ENCODE assay signal across 8 cellular contexts in genomic region chr6:107668826-107669474, GRCh38.
A peak's percentile ranks its signal among the peaks of the same experiment; 100 is the strongest.
DNase-seq lines count a peak whose midpoint lies in the region; ATAC-seq, FAIRE-seq and TF ChIP-seq lines count a peak whose summit lies in the region.

No MANE protein-coding gene starts in this region.

- no peaks in the 10 kb centered on the region for H4K20me1 ChIP-seq in Karpas-422 (ENCODE audit: insufficient read depth, low read depth, low read length)

- H3K4me2 ChIP-seq in Karpas-422 (ENCODE audit: low read depth, low read length, poor library complexity, severe bottlenecking): no peak overlapping the region

- no peaks in the 10 kb centered on the region for H3K36me3 ChIP-seq in Karpas-422 (ENCODE audit: insufficient read depth, low read length)
- H3K36me3 ChIP-seq in A673 (ENCODE audit: insufficient read depth, low read length, poor library complexity, severe bottlenecking): no peaks in the 10 kb centered on the region

- H3K27ac ChIP-seq in Karpas-422 (ENCODE audit: low read length): no peak overlapping the region
- H3K27ac ChIP-seq in A673 (ENCODE audit: low read depth, low read length, poor library complexity, severe bottlenecking): no peak overlapping the region

- no peaks in the 10 kb centered on the region for H3K79me2 ChIP-seq in Karpas-422 (ENCODE audit: low read length)

- intact Hi-C loops in A673 (cut with micrococcal nuclease; ENCODE audit: unreplicated experiment): no loop called here

- TF ChIP-seq POLR2A in H54 (IDR thresholded peaks at IDR 0.05; ENCODE audit: low read depth, low read length): no peak

- ATAC-seq in GM18502 (IDR thresholded peaks at IDR 0.05; ENCODE audit: poor library complexity, unreplicated experiment) (peak; percentile 89), GM21528 (IDR thresholded peaks at IDR 0.05; ENCODE audit: low FRiP score, unreplicated experiment) (peak; percentile 75), HG03558 (IDR thresholded peaks at IDR 0.05; ENCODE audit: extremely low read depth, unreplicated experiment) (peak; percentile 51)

- H3K4me3 ChIP-seq in Karpas-422 (ENCODE audit: low read length) (no peak overlapping the region), A673 (ENCODE audit: low read depth, low read length, poor library complexity, severe bottlenecking) (no peak overlapping the region)

- TF ChIP-seq CTCF in A673 (conservative IDR thresholded peaks at IDR 0.05; ENCODE audit: low read depth, low read length): no peak

- H3K4me1 ChIP-seq in Karpas-422 (ENCODE audit: low read length) (peaks cover 31% of the 10 kb centered on the region), A673 (ENCODE audit: insufficient read depth, low read length, poor library complexity, severe bottlenecking) (no peaks in the 10 kb centered on the region)

- POLR2A ChIA-PET in A673 (lab: Charles Lee; ENCODE audit: low non-redundant PET): no interaction called here

- H3K9me2 ChIP-seq in Karpas-422 (replicated peaks; ENCODE audit: insufficient read depth, low read length): no peaks in the 10 kb centered on the region

- BruUV-seq in A673 (replicated peaks; lab: Mats Ljungman, UMichigan): no TSS peak

- H2AFZ ChIP-seq in Karpas-422 (ENCODE audit: low read length): no peak overlapping the region

- no peak overlapping the region for H3K9ac ChIP-seq in Karpas-422 (ENCODE audit: low read length)

- H3K27me3 ChIP-seq in Karpas-422 (ENCODE audit: low read length): no peaks in the 10 kb centered on the region
- H3K27me3 ChIP-seq in A673 (replicated peaks; ENCODE audit: insufficient read depth, low read depth, low read length, poor library complexity): no peaks in the 10 kb centered on the region

- CTCF ChIA-PET in A673 (lab: Charles Lee): no interaction called here

- FAIRE-seq in H54 (lab: Jason Lieb, UNC): no peak

- H3K9me3 ChIP-seq in Karpas-422 (ENCODE audit: low read length) (no peaks in the 10 kb centered on the region), A673 (ENCODE audit: low read depth, low read length, poor library complexity, severe bottlenecking) (no peaks in the 10 kb centered on the region)

- DNase-seq in left kidney (ENCODE audit: low read depth, low spot score) (peak; percentile 69), Karpas-422 (no peak), T1000 (lab: John Stamatoyannopoulos, UW) (no peak), H54 (ENCODE audit: insufficient read length, low spot score) (no peak), A673 (ENCODE audit: low spot score) (no peak)
